In genomic region chr6:2575191-2575590, GRCh38 we compare ENCODE assay signal across 34 cellular contexts.
"Had no signal": no experiment of that assay in that cellular context is flagged by ENCODE, and none has a peak within 500 bp of the region (broad histone marks: within the 10 kb centered on the region; RNA-seq: fewer than 3 reads in every experiment).

No MANE protein-coding gene starts in this region.

- DNase-seq: activated CD4-positive, alpha-beta memory T cell treated with anti-CD3 and anti-CD28 coated beads for 36 hours; activated CD4-positive, alpha-beta T cell treated with anti-CD3 and anti-CD28 coated beads for 4 hours; activated CD8-positive, alpha-beta memory T cell treated with anti-CD3 and anti-CD28 coated beads, Interleukin-2, amount 50 U/mL, for 4 hours; activated effector memory CD4-positive, alpha-beta T cell treated with anti-CD3 and anti-CD28 coated beads, Interleukin-2, amount 50 U/mL, for 16 hours; activated naive CD4-positive, alpha-beta T cell treated with anti-CD3 and anti-CD28 coated beads, Interleukin-2, amount 10 ng/mL, durations not matched to agents 7 days and 5 days; activated naive CD8-positive, alpha-beta T cell treated with anti-CD3 and anti-CD28 coated beads, Interleukin-2, amount 10 ng/mL, durations not matched to agents 7 days and 5 days; activated T-cell treated with anti-CD3 and anti-CD28 coated beads, Interleukin-2, amount 50 U/mL, for 1 hour; caudate nucleus; effector CD4-positive, alpha-beta T cell; esophagus squamous epithelium; gastrocnemius medialis; glutamatergic neuron; islet precursor cell; left ventricle myocardium superior; mucosa of descending colon; ovary; stimulated activated CD4-positive, alpha-beta T cell treated with anti-CD3 and anti-CD28 coated beads, Interleukin-1b, Interleukin-23, amount 100 ng/mL, for 48 hours; stimulated activated CD4-positive, alpha-beta T cell treated with anti-CD3 and anti-CD28 coated beads, Interleukin-4, amount 100 ng/mL, for 4 hours; stimulated activated CD8-positive, alpha-beta memory T cell treated with anti-CD3 and anti-CD28 coated beads, Interleukin-4, amount 100 ng/mL, for 48 hours; stomach; T-helper 1 cell; tibial artery; upper lobe of right lung had no signal

- H3K4me2 ChIP-seq: hepatocyte, smooth muscle cell had no signal

- H3K4me3 ChIP-seq: ascending aorta, esophagus squamous epithelium, gastrocnemius medialis, hepatocyte, mucosa of descending colon, ovary, prostate gland, smooth muscle cell, stomach, suprapubic skin, tibial artery, upper lobe of right lung had no signal

- H3K36me3 Mint-ChIP-seq: activated naive CD4-positive, alpha-beta T cell treated with anti-CD3 and anti-CD28 coated beads, Interleukin-2, amount 10 ng/mL, durations not matched to agents 7 days and 5 days; activated naive CD8-positive, alpha-beta T cell treated with anti-CD3 and anti-CD28 coated beads, Interleukin-2, amount 10 ng/mL, durations not matched to agents 7 days and 5 days had no signal

- H3K9me3 ChIP-seq: ascending aorta, esophagus squamous epithelium, gastrocnemius medialis, mucosa of descending colon, prostate gland, stomach, suprapubic skin had no signal

- H3K9me3 Mint-ChIP-seq: activated naive CD4-positive, alpha-beta T cell treated with anti-CD3 and anti-CD28 coated beads, Interleukin-2, amount 10 ng/mL, durations not matched to agents 7 days and 5 days; activated naive CD8-positive, alpha-beta T cell treated with anti-CD3 and anti-CD28 coated beads, Interleukin-2, amount 10 ng/mL, durations not matched to agents 7 days and 5 days; dendritic cell treated with granulocyte-macrophage colony-stimulating factor and Interleukin-4, amounts not matched to agents 40 ng/mL and 50 ng/mL, for 4 days; natural killer cell treated with Interleukin-12 subunit alpha and Interleukin-12 subunit beta and Interleukin-15 and Interleukin-18, amount 100 ng/mL, for 72 hours had no signal

- H3K36me3 ChIP-seq: ascending aorta, esophagus squamous epithelium, gastrocnemius medialis, ovary, prostate gland, stomach, suprapubic skin, tibial artery, upper lobe of right lung had no signal

- H3K27ac ChIP-seq: ascending aorta, epithelial cell of prostate, esophagus squamous epithelium, gastrocnemius medialis, hepatocyte, ovary, prostate gland, stomach, suprapubic skin, tibial artery, upper lobe of right lung had no signal

- H3K4me1 ChIP-seq: gastrocnemius medialis, prostate gland, stomach, suprapubic skin, upper lobe of right lung had no signal

- H3K4me1 Mint-ChIP-seq: activated naive CD4-positive, alpha-beta T cell treated with anti-CD3 and anti-CD28 coated beads, Interleukin-2, amount 10 ng/mL, durations not matched to agents 7 days and 5 days; activated naive CD8-positive, alpha-beta T cell treated with anti-CD3 and anti-CD28 coated beads, Interleukin-2, amount 10 ng/mL, durations not matched to agents 7 days and 5 days; stimulated activated memory B cell treated with anti-CD40 and anti-IgM and Interleukin-4, amounts not matched to agents 10 μg/mL and 1 μg/mL and 100 μg/mL, for 72 hours had no signal

- H2AFZ ChIP-seq: hepatocyte had no signal

- ATAC-seq: gastrocnemius medialis; left ventricle myocardium superior; mucosa of descending colon; natural killer cell treated with Interleukin-12 subunit alpha and Interleukin-12 subunit beta and Interleukin-15 and Interleukin-18, amount 100 ng/mL, for 72 hours; stimulated activated memory B cell treated with anti-CD40 and anti-IgM and Interleukin-4, amounts not matched to agents 10 μg/mL and 1 μg/mL and 100 μg/mL, for 72 hours; upper lobe of right lung had no signal

- H3K4me3 Mint-ChIP-seq: activated CD4-positive, alpha-beta memory T cell treated with anti-CD3 and anti-CD28 coated beads for 36 hours; activated naive CD4-positive, alpha-beta T cell treated with anti-CD3 and anti-CD28 coated beads, Interleukin-2, amount 10 ng/mL, durations not matched to agents 7 days and 5 days; activated naive CD8-positive, alpha-beta T cell treated with anti-CD3 and anti-CD28 coated beads, Interleukin-2, amount 10 ng/mL, durations not matched to agents 7 days and 5 days; activated T-helper 1 cell treated with anti-CD3 and anti-CD28 coated beads, Interleukin-12 subunit alpha, Interleukin-12 subunit beta, Interleukin-2, Interleukin-4 antibody, amounts not matched to agents 30 ng/mL and 10 ng/mL and 1 ng/mL, durations not matched to agents 14 hours and 24 hours and 36 hours; dendritic cell treated with granulocyte-macrophage colony-stimulating factor and Interleukin-4, amounts not matched to agents 40 ng/mL and 50 ng/mL, for 4 days; natural killer cell treated with Interleukin-12 subunit alpha and Interleukin-12 subunit beta and Interleukin-15 and Interleukin-18, amount 100 ng/mL, for 72 hours; stimulated activated memory B cell treated with anti-CD40 and anti-IgM and Interleukin-4, amounts not matched to agents 10 μg/mL and 1 μg/mL and 100 μg/mL, for 72 hours; T-helper 2 cell treated with Interferon-gamma antibody and Interleukin-4, amounts not matched to agents 5 μg/mL and 100 μg/mL, for 36 hours had no signal

- H3K27me3 ChIP-seq: ascending aorta, esophagus squamous epithelium, gastrocnemius medialis, hepatocyte, ovary, stomach, suprapubic skin, tibial artery, upper lobe of right lung had no signal

- H3K27ac Mint-ChIP-seq: activated CD4-positive, alpha-beta memory T cell treated with anti-CD3 and anti-CD28 coated beads for 36 hours; activated naive CD4-positive, alpha-beta T cell treated with anti-CD3 and anti-CD28 coated beads, Interleukin-2, amount 10 ng/mL, durations not matched to agents 7 days and 5 days; activated naive CD8-positive, alpha-beta T cell treated with anti-CD3 and anti-CD28 coated beads, Interleukin-2, amount 10 ng/mL, durations not matched to agents 7 days and 5 days; activated T-helper 1 cell treated with anti-CD3 and anti-CD28 coated beads, Interleukin-12 subunit alpha, Interleukin-12 subunit beta, Interleukin-2, Interleukin-4 antibody, amounts not matched to agents 30 ng/mL and 10 ng/mL and 1 ng/mL, durations not matched to agents 14 hours and 24 hours and 36 hours; dendritic cell treated with granulocyte-macrophage colony-stimulating factor and Interleukin-4, amounts not matched to agents 40 ng/mL and 50 ng/mL, for 4 days; natural killer cell treated with Interleukin-12 subunit alpha and Interleukin-12 subunit beta and Interleukin-15 and Interleukin-18, amount 100 ng/mL, for 72 hours; stimulated activated memory B cell treated with anti-CD40 and anti-IgM and Interleukin-4, amounts not matched to agents 10 μg/mL and 1 μg/mL and 100 μg/mL, for 72 hours; T-helper 2 cell treated with Interferon-gamma antibody and Interleukin-4, amounts not matched to agents 5 μg/mL and 100 μg/mL, for 36 hours had no signal
